8 cellular contexts compared by ENCODE assay signal in genomic region chr9:78235771-78236510, GRCh38. TPM values are rescaled to one million over a fixed set of nuclear protein-coding genes. Genes with fewer than 3 reads are reported as not detected.
A peak's percentile ranks its signal among the peaks of the same experiment; 100 is the strongest.
DNase-seq lines count a peak whose midpoint lies in the region; ATAC-seq and TF ChIP-seq lines count a peak whose summit lies in the region.

A gene with protein sequence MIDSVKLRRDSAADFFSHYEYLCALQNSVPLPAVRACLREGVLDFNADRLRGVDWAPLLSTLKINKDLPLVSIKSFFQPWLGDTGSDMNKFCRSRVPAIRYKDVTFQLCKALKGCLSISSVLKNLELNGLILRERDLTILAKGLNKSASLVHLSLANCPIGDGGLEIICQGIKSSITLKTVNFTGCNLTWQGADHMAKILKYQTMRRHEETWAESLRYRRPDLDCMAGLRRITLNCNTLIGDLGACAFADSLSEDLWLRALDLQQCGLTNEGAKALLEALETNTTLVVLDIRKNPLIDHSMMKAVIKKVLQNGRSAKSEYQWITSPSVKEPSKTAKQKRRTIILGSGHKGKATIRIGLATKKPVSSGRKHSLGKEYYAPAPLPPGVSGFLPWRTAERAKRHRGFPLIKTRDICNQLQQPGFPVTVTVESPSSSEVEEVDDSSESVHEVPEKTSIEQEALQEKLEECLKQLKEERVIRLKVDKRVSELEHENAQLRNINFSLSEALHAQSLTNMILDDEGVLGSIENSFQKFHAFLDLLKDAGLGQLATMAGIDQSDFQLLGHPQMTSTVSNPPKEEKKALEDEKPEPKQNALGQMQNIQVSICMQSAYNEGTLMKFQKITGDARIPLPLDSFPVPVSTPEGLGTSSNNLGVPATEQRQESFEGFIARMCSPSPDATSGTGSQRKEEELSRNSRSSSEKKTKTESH (plus strand): TSS chr9:78236075. CDS start chr9:78236351, 276 bp downstream.

- H3K4me3 Mint-ChIP-seq in neural progenitor cell, result no peak within 1 kb of the TSS

- ATAC-seq in foreskin keratinocyte, result peak; percentile 95

- H3K9me3 ChIP-seq in HAP-1 (no peaks in the 10 kb centered on the region; the same call in 1 of the 2 replicates), MG63 (no peaks in the 10 kb centered on the region), SJSA1 (replicated peaks) (no peaks in the 10 kb centered on the region), neural progenitor cell (ENCODE audit: low read depth) (no peaks in the 10 kb centered on the region), stomach smooth muscle (ENCODE audit: control insufficient read depth in 2 of 2, low read length in 2 of 2) (no peaks in the 10 kb centered on the region)

- H3K9me3 Mint-ChIP-seq in neural progenitor cell, result no peaks in the 10 kb centered on the region

- H3K27ac ChIP-seq in SJSA1, result peak within 1 kb of the TSS; percentile 79
- peak within 1 kb of the TSS; percentile 58 for H3K27ac ChIP-seq in foreskin keratinocyte
- H3K27ac ChIP-seq in neural progenitor cell, result peak within 1 kb of the TSS; percentile 63
- peak within 1 kb of the TSS; percentile 60 for H3K27ac ChIP-seq in stomach smooth muscle (ENCODE audit: low read length)

- peak within 1 kb of the TSS; percentile 73 for H3K4me3 ChIP-seq in HAP-1
- H3K4me3 ChIP-seq in MG63, result peak within 1 kb of the TSS; percentile 87
- H3K4me3 ChIP-seq in SJSA1, result peak within 1 kb of the TSS; percentile 91
- peak within 1 kb of the TSS; percentile 93 for H3K4me3 ChIP-seq in neural progenitor cell
- H3K4me3 ChIP-seq in stomach smooth muscle (ENCODE audit: low read length in 2 of 2), result peak within 1 kb of the TSS; percentile 89 to 95

- H3F3A ChIP-seq in neural progenitor cell (ENCODE audit: low read depth), result peaks cover 13% of the 10 kb centered on the region

- peaks cover 58% of the 10 kb centered on the region for H3K79me2 ChIP-seq in neural progenitor cell (ENCODE audit: low read depth)

- H4K20me1 ChIP-seq in neural progenitor cell (ENCODE audit: low read depth), result peaks cover 26% of the 10 kb centered on the region

- H3K4me2 ChIP-seq in neural progenitor cell, result peak within 1 kb of the TSS; percentile 79

- H3K4me1 Mint-ChIP-seq in neural progenitor cell, result peaks cover 26% of the 10 kb centered on the region

- H3K27me3 ChIP-seq in HAP-1 (ENCODE audit: low read depth), result no peaks in the 10 kb centered on the region
- H3K27me3 ChIP-seq in MG63, result no peaks in the 10 kb centered on the region
- no peaks in the 10 kb centered on the region for H3K27me3 ChIP-seq in SJSA1 (replicated peaks)
- no peaks in the 10 kb centered on the region for H3K27me3 ChIP-seq in foreskin keratinocyte
- no peaks in the 10 kb centered on the region for H3K27me3 ChIP-seq in neural progenitor cell
- no peaks in the 10 kb centered on the region for H3K27me3 ChIP-seq in stomach smooth muscle (ENCODE audit: control insufficient read depth in 1 of 2, insufficient read depth in 2 of 2, low read length in 2 of 2)

- H2AFZ ChIP-seq in neural progenitor cell (replicated peaks), result peak within 1 kb of the TSS; percentile 61

- DNase-seq in GDM1 (lab: John Stamatoyannopoulos, UW), result peak; percentile 94
- DNase-seq in HAP-1 (ENCODE audit: low spot score in 2 of 2), result peak; percentile 92 to 95
- DNase-seq in MG63, result peak; percentile 90
- DNase-seq in SJSA1 (ENCODE audit: low read depth in 1 of 2, low spot score in 2 of 2), result peak; percentile 80 to 89
- DNase-seq in activated gamma-delta T cell treated with anti-CD3 and anti-CD28 coated beads, Interleukin-2, amount 50 U/mL, for 16 hours (ENCODE audit: low read depth), result peak; percentile 75
- peak; percentile 68 to 85 for DNase-seq in foreskin keratinocyte
- peak; percentile 97 for DNase-seq in neural progenitor cell (ENCODE audit: low spot score)

- peaks cover 11% of the 10 kb centered on the region for H3K36me3 Mint-ChIP-seq in neural progenitor cell

- in situ Hi-C loops in HAP-1 (cut with MboI; ENCODE audit: low sequenced_read_pairs), result no loop called here

- H3K4me1 ChIP-seq in HAP-1 (peaks cover 28% of the 10 kb centered on the region), SJSA1 (replicated peaks) (peaks cover 12% of the 10 kb centered on the region), foreskin keratinocyte (peaks cover 4% of the 10 kb centered on the region), neural progenitor cell (peaks cover 25% of the 10 kb centered on the region), stomach smooth muscle (ENCODE audit: control insufficient read depth, insufficient read depth, low read length) (peaks cover 5% of the 10 kb centered on the region)

- peaks cover 2% of the 10 kb centered on the region for H3K27me3 Mint-ChIP-seq in neural progenitor cell (ENCODE audit: insufficient read depth, low read depth)

- peak within 1 kb of the TSS; percentile 89 for H3K27ac Mint-ChIP-seq in neural progenitor cell

- no peak for TF ChIP-seq CTCF in foreskin keratinocyte (conservative IDR thresholded peaks at IDR 0.05)
- no peak for TF ChIP-seq CTCF in neural progenitor cell (IDR thresholded peaks at IDR 0.05)

- peaks cover 12% of the 10 kb centered on the region for H3K36me3 ChIP-seq in HAP-1 (replicated peaks)
- H3K36me3 ChIP-seq in MG63, result no peaks in the 10 kb centered on the region
- peaks cover 13% of the 10 kb centered on the region for H3K36me3 ChIP-seq in SJSA1
- peaks cover 5% of the 10 kb centered on the region for H3K36me3 ChIP-seq in neural progenitor cell
- H3K36me3 ChIP-seq in stomach smooth muscle (ENCODE audit: control insufficient read depth in 2 of 2, insufficient read depth in 2 of 2, low read length in 2 of 2), result peaks cover 0 to 4% of the 10 kb centered on the region in 2 donors

- H3K9ac ChIP-seq in neural progenitor cell (peak within 1 kb of the TSS; percentile 54), stomach smooth muscle (ENCODE audit: low read length in 2 of 2) (peak within 1 kb of the TSS; percentile 75 to 77)

RNA-seq across cellular contexts. Expression of the gene that starts here (rescaled TPM):
- total RNA-seq in MG63 (2014; rRNA removed; shearing (Covaris generic); ENCODE audit: low replicate concordance), result 10.7 and 17.7 TPM in 2 replicates
- total RNA-seq in SJSA1 (2014; rRNA removed; shearing (Covaris generic)), result 32.3 and 53.4 TPM in 2 replicates
- total RNA-seq in foreskin keratinocyte (25.1 and 27.1 TPM in 2 replicates), neural progenitor cell (ENCODE audit: low replicate concordance) (102 and 122 TPM in 2 replicates)
- polyA plus RNA-seq in foreskin keratinocyte, result 9.5 and 11.9 TPM in 2 replicates

Comparison
In these comparisons a context has a peak if more than half of its experiments do, and no peak if none do; other contexts are left out.
1. Peak in every context shown above with its lines: DNase-seq, ATAC-seq, H3K4me3 ChIP-seq and H3K27ac ChIP-seq.